ENCODE assay signal across 12 cellular contexts in genomic region chr1:174324939-174325338, GRCh38.
"Had no signal": no experiment of that assay in that cellular context is flagged by ENCODE, and none has a peak within 500 bp of the region (broad histone marks: within the 10 kb centered on the region; RNA-seq: fewer than 3 reads in every experiment).

No MANE protein-coding gene starts in this region.

- ATAC-seq: activated CD4-positive, CD25-positive, alpha-beta regulatory T cell treated with anti-CD3 and anti-CD28 coated beads, Interleukin-2, amount 50 U/mL, for 24 hours; stimulated activated naive CD8-positive, alpha-beta T cell treated with anti-CD3 and anti-CD28 coated beads, Interleukin-15, Interleukin-2, amounts not matched to agents 100 U/mL and 50 U/mL, for 24 hours; upper lobe of right lung had no signal

- DNase-seq: activated naive CD4-positive, alpha-beta T cell treated with anti-CD3 and anti-CD28 coated beads for 36 hours; dorsolateral prefrontal cortex; hippocampal formation; kidney glomerular epithelial cell; stimulated activated CD4-positive, alpha-beta T cell treated with anti-CD3 and anti-CD28 coated beads, Interleukin-2, amount 100 ng/mL, for 48 hours; stimulated activated naive CD8-positive, alpha-beta T cell treated with anti-CD3 and anti-CD28 coated beads, Interleukin-15, Interleukin-2, amounts not matched to agents 100 U/mL and 50 U/mL, for 24 hours; upper lobe of right lung had no signal

- H3K27ac Mint-ChIP-seq: activated naive CD4-positive, alpha-beta T cell treated with anti-CD3 and anti-CD28 coated beads for 36 hours; activated T-helper 1 cell treated with anti-CD3 and anti-CD28 coated beads, Interleukin-12 subunit alpha, Interleukin-12 subunit beta, Interleukin-2, Interleukin-4 antibody, amounts not matched to agents 30 ng/mL and 10 ng/mL and 1 ng/mL, durations not matched to agents 14 hours and 24 hours and 36 hours; brain had no signal

- H3K27ac ChIP-seq: dorsolateral prefrontal cortex, parathyroid adenoma, suprapubic skin, upper lobe of right lung had no signal

- H3K27me3 Mint-ChIP-seq: brain had no signal

- H3K4me1 ChIP-seq: parathyroid adenoma, suprapubic skin, upper lobe of right lung had no signal

- H3K36me3 ChIP-seq: upper lobe of right lung had no signal

- H3K9ac ChIP-seq: parathyroid adenoma had no signal

- H3K4me1 Mint-ChIP-seq: brain had no signal

- H3K4me3 ChIP-seq: dorsolateral prefrontal cortex, suprapubic skin, upper lobe of right lung had no signal

- H3K4me3 Mint-ChIP-seq: activated naive CD4-positive, alpha-beta T cell treated with anti-CD3 and anti-CD28 coated beads for 36 hours; activated T-helper 1 cell treated with anti-CD3 and anti-CD28 coated beads, Interleukin-12 subunit alpha, Interleukin-12 subunit beta, Interleukin-2, Interleukin-4 antibody, amounts not matched to agents 30 ng/mL and 10 ng/mL and 1 ng/mL, durations not matched to agents 14 hours and 24 hours and 36 hours; brain had no signal

- H3K27me3 ChIP-seq: dorsolateral prefrontal cortex, suprapubic skin, upper lobe of right lung had no signal
